Comparison of ENCODE assay signal across 10 cellular contexts in genomic region chr17:4232168-4232813, GRCh38. TPM values are rescaled to one million over a fixed set of nuclear protein-coding genes. Genes with fewer than 3 reads are reported as not detected.
A peak's percentile ranks its signal among the peaks of the same experiment; 100 is the strongest.
DNase-seq lines count a peak whose midpoint lies in the region; ATAC-seq and TF ChIP-seq lines count a peak whose summit lies in the region.
"Had no signal": no experiment of that assay in that cellular context is flagged by ENCODE, and none has a peak within 500 bp of the region (broad histone marks: within the 10 kb centered on the region; RNA-seq: fewer than 3 reads in every experiment).

No MANE protein-coding gene starts in this region.

- no peak overlapping the region for H3K4me3 ChIP-seq in heart left ventricle
- no peak overlapping the region for H3K4me3 ChIP-seq in thoracic aorta
- H3K4me3 ChIP-seq: skin epidermis, thyroid gland had no signal

- POLR2A ChIA-PET in HEK293T (lab: Yijun Ruan, JAX), result no interaction called here

- H3K9me3 ChIP-seq in heart left ventricle (no peaks in the 10 kb centered on the region), thoracic aorta (no peaks in the 10 kb centered on the region)
- H3K9me3 ChIP-seq: thyroid gland had no signal

- CTCF ChIA-PET in HEK293T (lab: Yijun Ruan, JAX), result interaction anchor here (2.3 kb wide), 1 partner anchor 17 kb away, joined by 8 read pairs; no protein-coding TSS in a partner anchor

- H3K27ac ChIP-seq in heart left ventricle, result peak overlapping the region in 10 of 12 donors; percentile 47 to 88 (median 76)
- peak overlapping the region; percentile 37 to 79 for H3K27ac ChIP-seq in thoracic aorta

- H3K36me3 ChIP-seq in heart left ventricle (peaks cover 0 to 65% (median 37%) of the 10 kb centered on the region in 9 donors), thoracic aorta (no peaks in the 10 kb centered on the region)

- intact Hi-C loops in heart left ventricle (cut with DNase I), result loop anchor here in 2 of 10 donors (5.0 kb wide), 2 partner anchors 70 to 135 kb away; partner anchors contain the start of gene UBE2G1 (in 1 of the 2)
- intact Hi-C loops in left cardiac atrium (cut with DNase I), result no loop called here

- ATAC-seq in heart left ventricle, result no peak
- no peak for ATAC-seq in left cardiac atrium
- ATAC-seq in SK-N-SH treated with all-trans-retinoic acid at 6 μM for 48 hours, result no peak
- ATAC-seq in thoracic aorta (ENCODE audit: insufficient number of reproducible peaks, low FRiP score, low read depth), result no peak

- DNase-seq in heart left ventricle (no peak), left cardiac atrium (no peak), fibroblast of gingiva (ENCODE audit: low read depth) (peak; percentile 50), thoracic aorta (ENCODE audit: low spot score) (no peak), HEK293T (ENCODE audit: extremely low spot score) (no peak)
- no peak for DNase-seq in stimulated activated naive CD4-positive, alpha-beta T cell (lab: John Stamatoyannopoulos, UW)
- DNase-seq in effector CD8-positive, alpha-beta T cell (lab: John Stamatoyannopoulos, UW), result no peak
- DNase-seq: thyroid gland had no signal

- TF ChIP-seq CTCF in heart left ventricle (IDR thresholded peaks at IDR 0.05), result no peak
- TF ChIP-seq CTCF in thoracic aorta (IDR thresholded peaks at IDR 0.05), result no peak

- H3K4me1 ChIP-seq in heart left ventricle (peaks cover 0 to 65% (median 39%) of the 10 kb centered on the region in 12 donors), thoracic aorta (ENCODE audit: control insufficient read depth in 1 of 2, low read depth in 2 of 2) (peaks cover 38 to 76% of the 10 kb centered on the region in 2 donors)

- H3K27me3 ChIP-seq in heart left ventricle (no peaks in the 10 kb centered on the region), thoracic aorta (replicated peaks; ENCODE audit: insufficient read depth) (no peaks in the 10 kb centered on the region)
- H3K27me3 ChIP-seq: thyroid gland had no signal

- no peak for TF ChIP-seq POLR2A in heart left ventricle (IDR thresholded peaks at IDR 0.05)

- WGBS in heart left ventricle, 4 donors, result 72 to 77% (median 74%) methylated on average over 4 of the region's 4 CpGs

TF ChIP-seq in SK-N-SH treated with all-trans-retinoic acid at 6 μM for 48 hours, 23 proteins besides CTCF, POLR2A, EP300 and RAD21:
- TF ChIP-seq ISL1 (CRISPR knock-in tag; IDR thresholded peaks at IDR 0.05) (peak; percentile 47), POU6F1 (CRISPR knock-in tag; IDR thresholded peaks at IDR 0.05; ENCODE audit: borderline replicate concordance, low read depth) (no peak)

TF ChIP-seq in HEK293T, 16 proteins besides CTCF, POLR2A, EP300 and RAD21:
- TF ChIP-seq ARNT (IDR thresholded peaks at IDR 0.05) (no peak), L3MBTL2 (conservative IDR thresholded peaks at IDR 0.05) (no peak), FOXA1 (IDR thresholded peaks at IDR 0.05) (no peak), HDGF (IDR thresholded peaks at IDR 0.05; ENCODE audit: borderline replicate concordance) (no peak), SUZ12 (IDR thresholded peaks at IDR 0.05) (no peak), PKNOX1 (IDR thresholded peaks at IDR 0.05) (no peak), NFRKB (IDR thresholded peaks at IDR 0.05) (no peak), SP1 (IDR thresholded peaks at IDR 0.05) (no peak), CTBP1 (IDR thresholded peaks at IDR 0.05; ENCODE audit: borderline replicate concordance) (no peak), ZNF384 (IDR thresholded peaks at IDR 0.05) (no peak), ELF4 (IDR thresholded peaks at IDR 0.05) (no peak), BHLHE40 (IDR thresholded peaks at IDR 0.05; ENCODE audit: borderline replicate concordance) (no peak), FOXK2 (IDR thresholded peaks at IDR 0.05) (no peak)

RNA-seq across cellular contexts. Expression of gene ANKFY1, which starts 31.5 kb away (rescaled TPM):
- 10 to 100 TPM; 20.6 to 44.9 (median 24.9) TPM for total RNA-seq in heart left ventricle
- 10 to 100 TPM in 1 of 2 donors, 1 to 10 TPM in 1; 9.4 to 14.5 TPM for polyA plus RNA-seq in heart left ventricle
- 10 to 100 TPM; 23.2 to 24.0 TPM for total RNA-seq in left cardiac atrium
- 10 to 100 TPM; 36.8 to 40.4 TPM for total RNA-seq in thoracic aorta
